Comparison of ENCODE assay signal across 1 cellular context in genomic region chr17:78884876-78885667, GRCh38.
TF ChIP-seq lines count a peak whose summit lies in the region.

No MANE protein-coding gene starts in this region.

TF ChIP-seq in IMR-90, 13 proteins besides CTCF, POLR2A, EP300 and RAD21 (continued from another document):
- TF ChIP-seq RCOR1 (IDR thresholded peaks at IDR 0.05; ENCODE audit: insufficient replicate concordance, low read length) (no peak), SMC3 (IDR thresholded peaks at IDR 0.05; ENCODE audit: low read depth, low read length) (no peak), RFX5 (IDR thresholded peaks at IDR 0.05; ENCODE audit: low read depth, low read length) (no peak)
